In genomic region chr15:78429477-78429876, GRCh38 we compare ENCODE assay signal across 16 cellular contexts. TPM values are rescaled to one million over a fixed set of nuclear protein-coding genes. Genes with fewer than 3 reads are reported as not detected.
DNase-seq lines count a peak whose midpoint lies in the region; ATAC-seq, FAIRE-seq and TF ChIP-seq lines count a peak whose summit lies in the region.
"Had no signal": no experiment of that assay in that cellular context is flagged by ENCODE, and none has a peak within 500 bp of the region (broad histone marks: within the 10 kb centered on the region; RNA-seq: fewer than 3 reads in every experiment).

No MANE protein-coding gene starts in this region.

- H3K27ac Mint-ChIP-seq in brain, result peak overlapping the region in 3 of 5 experiments; percentile 11 to 60 (median 39)
- no peak overlapping the region for H3K27ac Mint-ChIP-seq in neural progenitor cell
- H3K27ac Mint-ChIP-seq in T-helper 17 cell, result no peak overlapping the region
- H3K27ac Mint-ChIP-seq: endodermal cell; naive thymus-derived CD4-positive, alpha-beta T cell had no signal

- no peaks in the 10 kb centered on the region for H3K4me1 ChIP-seq in neural progenitor cell

- peaks cover 3% of the 10 kb centered on the region for H3K27me3 ChIP-seq in neural progenitor cell

- peak overlapping the region; percentile 12 for H2AFZ ChIP-seq in neural progenitor cell (replicated peaks)
- H2AFZ ChIP-seq: PC-9 had no signal

- no peak overlapping the region for H3K27ac ChIP-seq in neural progenitor cell
- H3K27ac ChIP-seq: PC-9, SK-N-MC had no signal

- H3K9me3 Mint-ChIP-seq in brain (no peaks in the 10 kb centered on the region), neural progenitor cell (no peaks in the 10 kb centered on the region)
- H3K9me3 Mint-ChIP-seq: naive thymus-derived CD4-positive, alpha-beta T cell had no signal

- no peak overlapping the region for H3K9ac ChIP-seq in neural progenitor cell

- H3K4me3 Mint-ChIP-seq in brain, result peak overlapping the region in 1 of 5 experiments; percentile 75
- no peak overlapping the region for H3K4me3 Mint-ChIP-seq in neural progenitor cell
- no peak overlapping the region for H3K4me3 Mint-ChIP-seq in T-helper 17 cell
- H3K4me3 Mint-ChIP-seq: endodermal cell; naive thymus-derived CD4-positive, alpha-beta T cell had no signal

- FAIRE-seq in GM19239 (lab: Jason Lieb, UNC), result no peak

- H3K4me2 ChIP-seq in neural progenitor cell, result no peak overlapping the region
- H3K4me2 ChIP-seq: PC-9 had no signal

- ATAC-seq in GM18867 (IDR thresholded peaks at IDR 0.05; ENCODE audit: unreplicated experiment) (no peak), T-helper 17 cell (no peak)
- ATAC-seq: HCT116; naive thymus-derived CD4-positive, alpha-beta T cell had no signal

- no peak overlapping the region for H3K4me3 ChIP-seq in neural progenitor cell
- H3K4me3 ChIP-seq: PC-9, SK-N-MC had no signal

- no peaks in the 10 kb centered on the region for H3K79me2 ChIP-seq in neural progenitor cell (ENCODE audit: low read depth)

- TF ChIP-seq CTCF in brain (conservative IDR thresholded peaks at IDR 0.05) (no peak), neural progenitor cell (IDR thresholded peaks at IDR 0.05) (no peak)

- H3K27me3 Mint-ChIP-seq in brain, result peaks cover 51% of the 10 kb centered on the region
- peaks cover 4% of the 10 kb centered on the region for H3K27me3 Mint-ChIP-seq in neural progenitor cell (ENCODE audit: insufficient read depth, low read depth)
- peaks cover 13% of the 10 kb centered on the region for H3K27me3 Mint-ChIP-seq in T-helper 17 cell

- DNase-seq in DMS53 (lab: John Stamatoyannopoulos, UW), result peak; percentile 77
- peak; percentile 78 for DNase-seq in NCI-H2029 (lab: John Stamatoyannopoulos, UW)
- no peak for DNase-seq in neural progenitor cell (ENCODE audit: low spot score)
- no peak for DNase-seq in GM19239 (ENCODE audit: insufficient read length, low spot score)
- no peak for DNase-seq in T-helper 17 cell
- no peak for DNase-seq in LoVo (ENCODE audit: low spot score)
- DNase-seq: activated naive CD4-positive, alpha-beta T cell treated with Interleukin-2 at 50 U/mL for 16 hours; COR-L47; endodermal cell; naive thymus-derived CD4-positive, alpha-beta T cell; PC-9; T-helper 9 cell had no signal

- H3K36me3 ChIP-seq in neural progenitor cell, result no peaks in the 10 kb centered on the region

- H3K9me3 ChIP-seq in neural progenitor cell (ENCODE audit: low read depth) (no peaks in the 10 kb centered on the region), T-helper 17 cell (ENCODE audit: control insufficient read depth, low read length, poor library complexity, severe bottlenecking) (no peaks in the 10 kb centered on the region)

- no peaks in the 10 kb centered on the region for H4K20me1 ChIP-seq in neural progenitor cell (ENCODE audit: low read depth)

- H3F3A ChIP-seq in neural progenitor cell (ENCODE audit: low read depth), result peaks cover 3% of the 10 kb centered on the region

- H3K4me1 Mint-ChIP-seq in brain (peaks cover 6% of the 10 kb centered on the region), neural progenitor cell (no peaks in the 10 kb centered on the region), T-helper 17 cell (peaks cover 22% of the 10 kb centered on the region)
- H3K4me1 Mint-ChIP-seq: endodermal cell had no signal

- H3K36me3 Mint-ChIP-seq in brain (no peaks in the 10 kb centered on the region), neural progenitor cell (no peaks in the 10 kb centered on the region), T-helper 17 cell (ENCODE audit: low read depth) (peaks cover 3% of the 10 kb centered on the region)
- H3K36me3 Mint-ChIP-seq: naive thymus-derived CD4-positive, alpha-beta T cell had no signal

RNA-seq across cellular contexts. Expression of gene IREB2, which starts 8.5 kb away (rescaled TPM):
- polyA plus RNA-seq in brain (ENCODE audit: insufficient read depth, low read depth, low replicate concordance), result 12.5 TPM
- total RNA-seq in neural progenitor cell (ENCODE audit: low replicate concordance) (55.7 and 87.7 TPM in 2 replicates), T-helper 17 cell (10 to 100 TPM; 51.9 to 56.3 TPM)

Comparison
In these comparisons a context has a peak if more than half of its experiments do, and no peak if none do; other contexts are left out.
1. DNase-seq: peak in DMS53 (single experiment) and NCI-H2029 (single experiment); none in neural progenitor cell (single experiment), GM19239 (single experiment), T-helper 17 cell (0 of 3) and LoVo (single experiment).
2. H3K27ac Mint-ChIP-seq: peak in brain (3 of 5); none in neural progenitor cell (single experiment) and T-helper 17 cell (single experiment).